26 cellular contexts compared by ENCODE assay signal in the genomic region with DNA sequence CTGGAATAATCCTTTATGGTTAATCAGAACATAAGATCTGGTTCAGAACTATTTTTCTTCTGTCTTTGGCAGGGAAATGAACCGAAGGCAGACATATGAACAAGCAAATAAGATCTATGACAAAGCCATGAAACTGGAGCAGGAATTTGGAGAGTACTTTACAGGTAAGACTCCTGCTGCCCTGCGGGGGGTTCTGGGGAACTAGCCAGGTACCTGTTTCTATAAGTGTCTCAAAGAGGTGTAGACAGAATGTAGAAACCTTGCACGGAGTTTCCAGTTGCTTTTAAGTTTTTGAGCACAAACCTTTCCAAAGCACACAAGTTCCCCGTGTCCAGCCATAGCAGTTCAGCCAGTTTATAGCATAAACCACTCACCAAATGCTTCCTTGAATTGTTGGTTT. TPM values are rescaled to one million over a fixed set of nuclear protein-coding genes. Genes with fewer than 3 reads are reported as not detected.
DNase-seq lines count a peak whose midpoint lies in the region; ATAC-seq, FAIRE-seq and TF ChIP-seq lines count a peak whose summit lies in the region.
"Had no signal": no experiment of that assay in that cellular context is flagged by ENCODE, and none has a peak within 500 bp of the region (broad histone marks: within the 10 kb centered on the region; RNA-seq: fewer than 3 reads in every experiment).

No MANE protein-coding gene starts in this region.

- H3K27me3 ChIP-seq in thyroid gland: no peaks in the 10 kb centered on the region
- H3K27me3 ChIP-seq: BE2C had no signal

- H3K27ac ChIP-seq in thyroid gland: peak overlapping the region; percentile 38 to 51 (median 38)
- H3K27ac ChIP-seq: BLaER1 had no signal

- 30% methylated on average over 4 of the region's 4 CpGs for WGBS in thyroid gland, 2 donors

- no peak for TF ChIP-seq CTCF in thyroid gland (IDR thresholded peaks at IDR 0.05)

- no peak overlapping the region for H3K4me3 ChIP-seq in thyroid gland (replicated peaks in 1 of 3)
- H3K4me3 ChIP-seq: BLaER1, GM12878 had no signal

- no peak for ATAC-seq in GM21576 (IDR thresholded peaks at IDR 0.05; ENCODE audit: unreplicated experiment)
- ATAC-seq: GM12878 had no signal

- no peak for TF ChIP-seq POLR2A in thyroid gland (IDR thresholded peaks at IDR 0.05)

- H3K9me3 ChIP-seq in thyroid gland: no peaks in the 10 kb centered on the region
- H3K9me3 ChIP-seq: BE2C, BLaER1 had no signal

- H3K36me3 ChIP-seq in thyroid gland: no peaks in the 10 kb centered on the region
- H3K36me3 ChIP-seq: BE2C had no signal

- DNase-seq in GM19239 (ENCODE audit: insufficient read length, low spot score) (no peak), islet precursor cell (peak; percentile 7), thyroid gland (peak; percentile 64 to 71), NCI-H1694 treated with DMSO at 0.1 percent for 48 hours (lab: John Stamatoyannopoulos, UW) (no peak), NCI-H1694 (lab: John Stamatoyannopoulos, UW) (no peak)
- DNase-seq: 8988T; ACHN; BE2C; C1 segment of cervical spinal cord; CD4-positive, alpha-beta memory T cell; CD4-positive, CD25-positive, alpha-beta regulatory T cell; CD8-positive, alpha-beta memory T cell; COR-L47; DMS 273 treated with DMSO at 0.1 percent for 48 hours; DMS153; DMS53; DMS79; DND-41; EL; GDM1 had no signal

- peak; percentile 8 for FAIRE-seq in GM19239 (lab: Jason Lieb, UNC)
- FAIRE-seq: A204.1, GM12878, GM12892, GM18507 had no signal

- intact Hi-C loops in thyroid gland (cut with DNase I): no loop called here

- peaks cover 0 to 11% of the 10 kb centered on the region in 2 donors for H3K4me1 ChIP-seq in thyroid gland
- H3K4me1 ChIP-seq: BE2C, BLaER1 had no signal

RNA-seq across cellular contexts. Expression of a gene that starts 56.2 kb away (rescaled TPM):
- total RNA-seq in thyroid gland: 10 to 100 TPM; 31.4 to 79.5 (median 61.9) TPM

Comparison
In these comparisons a context has a peak if more than half of its experiments do, and no peak if none do; other contexts are left out.
1. DNase-seq: peak in islet precursor cell (single experiment) and thyroid gland (2 of 2); none in GM19239 (single experiment), NCI-H1694 treated with DMSO at 0.1 percent for 48 hours (single experiment) and NCI-H1694 (single experiment).